ENCODE assay signal across 8 cellular contexts in the genomic region with DNA sequence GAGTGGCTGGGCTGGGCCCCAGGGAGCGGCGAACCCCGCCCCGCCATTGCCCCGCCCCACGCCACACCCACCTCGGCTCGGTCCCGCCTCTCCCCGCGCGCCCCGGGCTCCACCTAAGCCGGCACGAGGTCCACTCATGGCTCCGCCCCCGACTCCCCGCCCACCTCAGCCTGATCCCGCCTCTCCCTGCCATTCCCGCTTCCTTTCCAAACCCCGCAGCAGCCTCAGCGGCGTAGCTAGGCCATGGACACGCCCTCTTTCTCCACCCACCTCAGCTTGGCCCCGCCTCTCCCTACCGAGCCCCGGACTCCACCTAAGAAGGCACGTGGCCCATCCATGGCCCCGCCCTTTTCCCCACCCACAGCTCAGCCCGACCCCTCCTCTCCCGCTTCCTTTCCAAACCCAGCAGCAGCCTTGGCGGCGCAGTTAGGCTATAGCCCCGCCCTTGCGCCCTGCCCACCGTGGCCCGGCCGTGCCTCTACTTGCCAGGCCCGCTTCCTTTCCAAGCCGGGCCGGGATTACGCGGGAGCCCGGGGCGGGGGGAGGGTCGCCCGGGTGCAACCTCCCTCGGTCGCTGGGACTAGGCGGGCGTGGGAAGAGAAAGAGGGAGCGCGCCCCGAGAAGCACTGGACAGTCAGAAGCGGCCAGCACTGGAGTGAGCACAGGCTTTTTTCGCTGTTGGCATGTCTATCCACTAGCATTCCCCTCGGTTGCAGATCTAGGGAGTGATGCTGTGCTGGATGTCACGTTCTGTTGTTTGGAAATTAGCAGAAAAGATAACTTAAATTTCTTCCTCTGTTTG. TPM values are rescaled to one million over a fixed set of nuclear protein-coding genes. Genes with fewer than 3 reads are reported as not detected.
A peak's percentile ranks its signal among the peaks of the same experiment; 100 is the strongest.
DNase-seq lines count a peak whose midpoint lies in the region; ATAC-seq, FAIRE-seq and TF ChIP-seq lines count a peak whose summit lies in the region.

A gene with protein sequence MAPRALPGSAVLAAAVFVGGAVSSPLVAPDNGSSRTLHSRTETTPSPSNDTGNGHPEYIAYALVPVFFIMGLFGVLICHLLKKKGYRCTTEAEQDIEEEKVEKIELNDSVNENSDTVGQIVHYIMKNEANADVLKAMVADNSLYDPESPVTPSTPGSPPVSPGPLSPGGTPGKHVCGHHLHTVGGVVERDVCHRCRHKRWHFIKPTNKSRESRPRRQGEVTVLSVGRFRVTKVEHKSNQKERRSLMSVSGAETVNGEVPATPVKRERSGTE (minus strand): TSS at position 4 of the 802 bp plus-strand sequence. CDS start 89 bp downstream, outside the sequence.

- no peak for FAIRE-seq in astrocyte (lab: Jason Lieb, UNC)

- H3K4me1 Mint-ChIP-seq in astrocyte (ENCODE audit: low read depth, unreplicated experiment): peaks cover 21% of the 10 kb centered on the region

- no peaks in the 10 kb centered on the region for H3K36me3 ChIP-seq in astrocyte (ENCODE audit: insufficient read depth, low read length)
- no peaks in the 10 kb centered on the region for H3K36me3 ChIP-seq in right atrium auricular region
- H3K36me3 ChIP-seq in psoas muscle (ENCODE audit: insufficient read depth in 1 of 2, low read depth in 1 of 2): no peaks in the 10 kb centered on the region
- H3K36me3 ChIP-seq in urinary bladder (ENCODE audit: insufficient read depth): no peaks in the 10 kb centered on the region

- DNase-seq in NCI-H2029 (lab: John Stamatoyannopoulos, UW): peak; percentile 95
- peak; percentile 97 for DNase-seq in T-helper 9 cell
- DNase-seq in astrocyte (ENCODE audit: low read depth): peak; percentile 97
- peak; percentile 99 for DNase-seq in right atrium auricular region (ENCODE audit: low spot score)
- DNase-seq in psoas muscle: peak; percentile 99 to 100

- no peaks in the 10 kb centered on the region for H3K27me3 Mint-ChIP-seq in astrocyte (ENCODE audit: low read depth, unreplicated experiment)

- H3K4me3 ChIP-seq in astrocyte (ENCODE audit: insufficient read depth, low read depth, low read length): peak within 1 kb of the TSS; percentile 68
- H3K4me3 ChIP-seq in right atrium auricular region: peak within 1 kb of the TSS; percentile 97
- H3K4me3 ChIP-seq in psoas muscle: peak within 1 kb of the TSS; percentile 98
- peak within 1 kb of the TSS; percentile 83 for H3K4me3 ChIP-seq in urinary bladder (ENCODE audit: low read depth, low read length)

- H3K4me1 ChIP-seq in astrocyte (ENCODE audit: insufficient read depth, low read length) (peaks cover 21% of the 10 kb centered on the region), right atrium auricular region (peaks cover 0 to 32% of the 10 kb centered on the region in 2 donors), psoas muscle (peaks cover 31% of the 10 kb centered on the region), urinary bladder (ENCODE audit: insufficient read depth) (no peaks in the 10 kb centered on the region)

- peak within 1 kb of the TSS; percentile 90 for H2AFZ ChIP-seq in astrocyte (ENCODE audit: low read depth, low read length)

- H3K79me2 ChIP-seq in astrocyte (ENCODE audit: insufficient read depth, low read length): peaks cover 4% of the 10 kb centered on the region

- H3K27ac Mint-ChIP-seq in astrocyte (ENCODE audit: unreplicated experiment): peak within 1 kb of the TSS; percentile 86

- peak within 1 kb of the TSS; percentile 89 for H3K4me2 ChIP-seq in astrocyte (ENCODE audit: low read length)

- H3K9me3 ChIP-seq in astrocyte (ENCODE audit: insufficient read depth, low read depth, low read length): no peaks in the 10 kb centered on the region
- no peaks in the 10 kb centered on the region for H3K9me3 ChIP-seq in right atrium auricular region
- H3K9me3 ChIP-seq in psoas muscle: no peaks in the 10 kb centered on the region

- WGBS in psoas muscle, 3 donors: 0 to 2% (median 1%) methylated on average over 42 to 57 of the region's 58 CpGs
- WGBS in urinary bladder: under 1% methylated on average over 58 of the region's 58 CpGs

- intact Hi-C loops in psoas muscle (cut with DNase I): loop anchor here (5.0 kb wide), 1 partner anchor 59 kb away; no protein-coding TSS in a partner anchor

- ATAC-seq in GM18502 (IDR thresholded peaks at IDR 0.05; ENCODE audit: poor library complexity, unreplicated experiment) (peak; percentile 84), HG02981 (IDR thresholded peaks at IDR 0.05; ENCODE audit: unreplicated experiment) (peak; percentile 79), psoas muscle (peak; percentile 93 to 97 (median 94))

- H3K4me3 Mint-ChIP-seq in astrocyte (ENCODE audit: unreplicated experiment): peak within 1 kb of the TSS; percentile 91

- H3K36me3 Mint-ChIP-seq in astrocyte (ENCODE audit: low read depth, unreplicated experiment): no peaks in the 10 kb centered on the region

- TF ChIP-seq CTCF in astrocyte (IDR thresholded peaks at IDR 0.05; ENCODE audit: insufficient read depth, low read depth, low read length) (no peak), right atrium auricular region (IDR thresholded peaks at IDR 0.05) (peak in 1 of 2 donors; percentile 18), psoas muscle (IDR thresholded peaks at IDR 0.05) (no peak)

- H3K27me3 ChIP-seq in astrocyte (ENCODE audit: insufficient read depth, low read length) (no peaks in the 10 kb centered on the region), right atrium auricular region (no peaks in the 10 kb centered on the region), psoas muscle (ENCODE audit: insufficient read depth in 3 of 3, low read length in 2 of 3) (no peaks in the 10 kb centered on the region)

- H3K27ac ChIP-seq in astrocyte (ENCODE audit: low read depth, low read length): peak within 1 kb of the TSS; percentile 88
- H3K27ac ChIP-seq in right atrium auricular region: peak within 1 kb of the TSS; percentile 98 to 99
- peak within 1 kb of the TSS; percentile 99 for H3K27ac ChIP-seq in psoas muscle
- H3K27ac ChIP-seq in urinary bladder (ENCODE audit: low read depth): peak within 1 kb of the TSS; percentile 95

- H3K9me3 Mint-ChIP-seq in astrocyte (ENCODE audit: unreplicated experiment): no peaks in the 10 kb centered on the region

- H3K9ac ChIP-seq in astrocyte (ENCODE audit: low read length): peak within 1 kb of the TSS; percentile 90

- H4K20me1 ChIP-seq in astrocyte (ENCODE audit: insufficient read depth, low read length): no peaks in the 10 kb centered on the region

RNA-seq across cellular contexts. Expression of the gene that starts here (rescaled TPM):
- 23.1 and 26.9 TPM in 2 replicates for total RNA-seq in astrocyte
- 10 to 100 TPM; 25.3 to 33.9 TPM for total RNA-seq in right atrium auricular region
- 10 to 100 TPM; 21.0 to 35.7 (median 25.1) TPM for total RNA-seq in psoas muscle
- 1 to 10 TPM; 2.3 to 3.4 (median 2.9) TPM for polyA plus RNA-seq in psoas muscle
- total RNA-seq in urinary bladder: 44.7 TPM
- polyA plus RNA-seq in urinary bladder: 7.6 TPM

Comparison
In these comparisons a context has a peak if more than half of its experiments do, and no peak if none do; other contexts are left out.
1. Peak in every context shown above with its lines: DNase-seq, ATAC-seq, H3K4me3 ChIP-seq and H3K27ac ChIP-seq.